ENCODE assay signal across 15 cellular contexts in the genomic region with DNA sequence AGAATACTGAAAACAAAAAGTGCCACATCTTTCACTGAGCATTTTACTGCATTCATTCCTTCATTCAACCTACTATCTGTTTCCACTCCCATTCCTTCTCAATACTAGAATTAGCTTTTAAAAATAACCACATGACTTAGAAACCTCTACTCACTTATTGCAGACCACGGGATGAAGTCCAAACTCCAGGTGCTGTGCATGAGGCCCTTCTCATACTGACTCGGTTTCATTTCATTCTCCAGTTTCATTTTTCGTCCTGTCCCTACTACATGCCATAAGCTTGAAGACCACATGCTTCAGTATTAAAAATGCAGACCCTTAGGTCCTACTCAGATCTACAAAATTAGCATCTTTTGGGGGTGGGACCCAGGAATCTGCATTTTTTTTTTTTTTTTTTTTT.
"Had no signal": no experiment of that assay in that cellular context is flagged by ENCODE, and none has a peak within 500 bp of the region (broad histone marks: within the 10 kb centered on the region; RNA-seq: fewer than 3 reads in every experiment).

No MANE protein-coding gene starts in this region.

- H3K9me3 Mint-ChIP-seq: activated T-cell treated with anti-CD3 and anti-CD28 coated beads, Interleukin-2, amount 50 U/mL, for 72 hours; naive B cell; T-helper 2 cell treated with Interferon-gamma antibody and Interleukin-4, amounts not matched to agents 5 μg/mL and 100 μg/mL, for 36 hours had no signal

- H3K36me3 ChIP-seq: adrenal gland, gastroesophageal sphincter, heart right ventricle, upper lobe of left lung had no signal

- H3K4me3 Mint-ChIP-seq: activated CD4-positive, alpha-beta T cell treated with anti-CD3 and anti-CD28 coated beads, Interleukin-2, amount 10 ng/mL, durations not matched to agents 7 days and 5 days; stimulated activated naive CD8-positive, alpha-beta T cell treated with anti-CD3 and anti-CD28 coated beads, Interleukin-15, amount 100 ng/mL, for 72 hours; T-helper 2 cell treated with Interferon-gamma antibody and Interleukin-4, amounts not matched to agents 5 μg/mL and 100 μg/mL, for 36 hours had no signal

- DNase-seq: activated CD4-positive, alpha-beta T cell treated with anti-CD3 and anti-CD28 coated beads, Interleukin-2, amount 10 ng/mL, durations not matched to agents 7 days and 5 days; activated CD8-positive, alpha-beta memory T cell treated with anti-CD3 and anti-CD28 coated beads, Interleukin-2, amount 50 U/mL, for 48 hours; activated naive CD4-positive, alpha-beta T cell treated with Interleukin-2 at 50 U/mL for 16 hours; activated T-cell treated with anti-CD3 and anti-CD28 coated beads, Interleukin-2, amount 50 U/mL, for 72 hours; adrenal gland; erythroblast; heart right ventricle; mammary epithelial cell; naive B cell; stimulated activated naive CD8-positive, alpha-beta T cell treated with anti-CD3 and anti-CD28 coated beads, Interleukin-15, amount 100 ng/mL, for 72 hours; upper lobe of left lung had no signal

- H3K27me3 Mint-ChIP-seq: activated CD4-positive, alpha-beta T cell treated with anti-CD3 and anti-CD28 coated beads, Interleukin-2, amount 10 ng/mL, durations not matched to agents 7 days and 5 days; naive B cell; stimulated activated naive CD8-positive, alpha-beta T cell treated with anti-CD3 and anti-CD28 coated beads, Interleukin-15, amount 100 ng/mL, for 72 hours had no signal

- H3K27ac Mint-ChIP-seq: activated CD4-positive, alpha-beta T cell treated with anti-CD3 and anti-CD28 coated beads, Interleukin-2, amount 10 ng/mL, durations not matched to agents 7 days and 5 days; activated T-cell treated with anti-CD3 and anti-CD28 coated beads, Interleukin-2, amount 50 U/mL, for 72 hours; stimulated activated naive CD8-positive, alpha-beta T cell treated with anti-CD3 and anti-CD28 coated beads, Interleukin-15, amount 100 ng/mL, for 72 hours; T-helper 2 cell treated with Interferon-gamma antibody and Interleukin-4, amounts not matched to agents 5 μg/mL and 100 μg/mL, for 36 hours had no signal

- H3K27me3 ChIP-seq: adrenal gland, gastroesophageal sphincter, heart right ventricle, upper lobe of left lung had no signal

- H3K9me3 ChIP-seq: adrenal gland, gastroesophageal sphincter, upper lobe of left lung had no signal

- H3K27ac ChIP-seq: adrenal gland, gastroesophageal sphincter, heart right ventricle, upper lobe of left lung had no signal

- FAIRE-seq: islet of Langerhans had no signal

- H3K4me3 ChIP-seq: adrenal gland, gastroesophageal sphincter, heart right ventricle, skin epidermis, upper lobe of left lung had no signal

- H3K36me3 Mint-ChIP-seq: naive B cell had no signal

- ATAC-seq: activated T-cell treated with anti-CD3 and anti-CD28 coated beads, Interleukin-2, amount 50 U/mL, for 72 hours; gastroesophageal sphincter; heart right ventricle; stimulated activated naive CD8-positive, alpha-beta T cell treated with anti-CD3 and anti-CD28 coated beads, Interleukin-15, amount 100 ng/mL, for 72 hours had no signal
